ENCODE assay signal across 1 cellular context in the genomic region with DNA sequence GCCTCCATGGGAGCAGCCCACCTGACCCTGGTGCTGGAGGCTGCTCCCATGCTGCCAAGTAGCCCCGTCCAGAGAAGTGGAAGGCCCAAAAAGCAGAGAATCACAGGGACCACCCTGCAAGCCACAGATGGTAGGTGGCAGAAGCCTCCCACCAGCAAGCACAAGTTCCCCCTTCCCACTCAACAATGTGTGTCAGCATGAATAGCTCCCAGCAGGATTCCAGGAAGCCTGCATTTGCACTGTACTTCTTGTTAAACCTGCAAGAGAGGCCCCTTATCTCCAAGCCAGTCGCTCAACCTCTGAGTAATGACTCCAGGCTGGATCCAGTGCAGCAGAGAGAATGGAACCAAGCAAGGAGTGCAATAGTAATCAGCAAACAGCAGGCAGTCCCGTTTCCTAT.
TF ChIP-seq lines count a peak whose summit lies in the region.

No MANE protein-coding gene starts in this region.

TF ChIP-seq in GM23338, 12 proteins besides CTCF, POLR2A, EP300 and RAD21:
- TF ChIP-seq ZNF331 (CRISPR knock-in tag; IDR thresholded peaks at IDR 0.05; ENCODE audit: low read depth) (no peak), EZH2 (IDR thresholded peaks at IDR 0.05; ENCODE audit: low read depth, unreplicated experiment) (no peak), POLR2AphosphoS5 (IDR thresholded peaks at IDR 0.05; ENCODE audit: low read depth) (no peak), NANOG (IDR thresholded peaks at IDR 0.05; ENCODE audit: borderline replicate concordance) (no peak)
- TF ChIP-seq, protein P1, sequence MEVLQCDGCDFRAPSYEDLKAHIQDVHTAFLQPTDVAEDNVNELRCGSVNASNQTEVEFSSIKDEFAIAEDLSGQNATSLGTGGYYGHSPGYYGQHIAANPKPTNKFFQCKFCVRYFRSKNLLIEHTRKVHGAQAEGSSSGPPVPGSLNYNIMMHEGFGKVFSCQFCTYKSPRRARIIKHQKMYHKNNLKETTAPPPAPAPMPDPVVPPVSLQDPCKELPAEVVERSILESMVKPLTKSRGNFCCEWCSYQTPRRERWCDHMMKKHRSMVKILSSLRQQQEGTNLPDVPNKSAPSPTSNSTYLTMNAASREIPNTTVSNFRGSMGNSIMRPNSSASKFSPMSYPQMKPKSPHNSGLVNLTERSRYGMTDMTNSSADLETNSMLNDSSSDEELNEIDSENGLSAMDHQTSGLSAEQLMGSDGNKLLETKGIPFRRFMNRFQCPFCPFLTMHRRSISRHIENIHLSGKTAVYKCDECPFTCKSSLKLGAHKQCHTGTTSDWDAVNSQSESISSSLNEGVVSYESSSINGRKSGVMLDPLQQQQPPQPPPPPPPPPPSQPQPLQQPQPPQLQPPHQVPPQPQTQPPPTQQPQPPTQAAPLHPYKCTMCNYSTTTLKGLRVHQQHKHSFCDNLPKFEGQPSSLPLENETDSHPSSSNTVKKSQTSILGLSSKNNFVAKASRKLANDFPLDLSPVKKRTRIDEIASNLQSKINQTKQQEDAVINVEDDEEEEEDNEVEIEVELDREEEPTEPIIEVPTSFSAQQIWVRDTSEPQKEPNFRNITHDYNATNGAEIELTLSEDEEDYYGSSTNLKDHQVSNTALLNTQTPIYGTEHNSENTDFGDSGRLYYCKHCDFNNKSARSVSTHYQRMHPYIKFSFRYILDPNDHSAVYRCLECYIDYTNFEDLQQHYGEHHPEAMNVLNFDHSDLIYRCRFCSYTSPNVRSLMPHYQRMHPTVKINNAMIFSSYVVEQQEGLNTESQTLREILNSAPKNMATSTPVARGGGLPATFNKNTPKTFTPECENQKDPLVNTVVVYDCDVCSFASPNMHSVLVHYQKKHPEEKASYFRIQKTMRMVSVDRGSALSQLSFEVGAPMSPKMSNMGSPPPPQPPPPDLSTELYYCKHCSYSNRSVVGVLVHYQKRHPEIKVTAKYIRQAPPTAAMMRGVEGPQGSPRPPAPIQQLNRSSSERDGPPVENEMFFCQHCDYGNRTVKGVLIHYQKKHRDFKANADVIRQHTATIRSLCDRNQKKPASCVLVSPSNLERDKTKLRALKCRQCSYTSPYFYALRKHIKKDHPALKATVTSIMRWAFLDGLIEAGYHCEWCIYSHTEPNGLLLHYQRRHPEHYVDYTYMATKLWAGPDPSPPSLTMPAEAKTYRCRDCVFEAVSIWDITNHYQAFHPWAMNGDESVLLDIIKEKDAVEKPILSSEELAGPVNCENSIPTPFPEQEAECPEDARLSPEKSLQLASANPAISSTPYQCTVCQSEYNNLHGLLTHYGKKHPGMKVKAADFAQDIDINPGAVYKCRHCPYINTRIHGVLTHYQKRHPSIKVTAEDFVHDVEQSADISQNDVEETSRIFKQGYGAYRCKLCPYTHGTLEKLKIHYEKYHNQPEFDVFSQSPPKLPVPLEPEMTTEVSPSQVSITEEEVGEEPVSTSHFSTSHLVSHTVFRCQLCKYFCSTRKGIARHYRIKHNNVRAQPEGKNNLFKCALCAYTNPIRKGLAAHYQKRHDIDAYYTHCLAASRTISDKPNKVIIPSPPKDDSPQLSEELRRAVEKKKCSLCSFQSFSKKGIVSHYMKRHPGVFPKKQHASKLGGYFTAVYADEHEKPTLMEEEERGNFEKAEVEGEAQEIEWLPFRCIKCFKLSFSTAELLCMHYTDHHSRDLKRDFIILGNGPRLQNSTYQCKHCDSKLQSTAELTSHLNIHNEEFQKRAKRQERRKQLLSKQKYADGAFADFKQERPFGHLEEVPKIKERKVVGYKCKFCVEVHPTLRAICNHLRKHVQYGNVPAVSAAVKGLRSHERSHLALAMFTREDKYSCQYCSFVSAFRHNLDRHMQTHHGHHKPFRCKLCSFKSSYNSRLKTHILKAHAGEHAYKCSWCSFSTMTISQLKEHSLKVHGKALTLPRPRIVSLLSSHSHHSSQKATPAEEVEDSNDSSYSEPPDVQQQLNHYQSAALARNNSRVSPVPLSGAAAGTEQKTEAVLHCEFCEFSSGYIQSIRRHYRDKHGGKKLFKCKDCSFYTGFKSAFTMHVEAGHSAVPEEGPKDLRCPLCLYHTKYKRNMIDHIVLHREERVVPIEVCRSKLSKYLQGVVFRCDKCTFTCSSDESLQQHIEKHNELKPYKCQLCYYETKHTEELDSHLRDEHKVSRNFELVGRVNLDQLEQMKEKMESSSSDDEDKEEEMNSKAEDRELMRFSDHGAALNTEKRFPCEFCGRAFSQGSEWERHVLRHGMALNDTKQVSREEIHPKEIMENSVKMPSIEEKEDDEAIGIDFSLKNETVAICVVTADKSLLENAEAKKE (CRISPR knock-in tag; IDR thresholded peaks at IDR 0.05): no peak
